Comparison of ENCODE assay signal across 8 cellular contexts in the genomic region with DNA sequence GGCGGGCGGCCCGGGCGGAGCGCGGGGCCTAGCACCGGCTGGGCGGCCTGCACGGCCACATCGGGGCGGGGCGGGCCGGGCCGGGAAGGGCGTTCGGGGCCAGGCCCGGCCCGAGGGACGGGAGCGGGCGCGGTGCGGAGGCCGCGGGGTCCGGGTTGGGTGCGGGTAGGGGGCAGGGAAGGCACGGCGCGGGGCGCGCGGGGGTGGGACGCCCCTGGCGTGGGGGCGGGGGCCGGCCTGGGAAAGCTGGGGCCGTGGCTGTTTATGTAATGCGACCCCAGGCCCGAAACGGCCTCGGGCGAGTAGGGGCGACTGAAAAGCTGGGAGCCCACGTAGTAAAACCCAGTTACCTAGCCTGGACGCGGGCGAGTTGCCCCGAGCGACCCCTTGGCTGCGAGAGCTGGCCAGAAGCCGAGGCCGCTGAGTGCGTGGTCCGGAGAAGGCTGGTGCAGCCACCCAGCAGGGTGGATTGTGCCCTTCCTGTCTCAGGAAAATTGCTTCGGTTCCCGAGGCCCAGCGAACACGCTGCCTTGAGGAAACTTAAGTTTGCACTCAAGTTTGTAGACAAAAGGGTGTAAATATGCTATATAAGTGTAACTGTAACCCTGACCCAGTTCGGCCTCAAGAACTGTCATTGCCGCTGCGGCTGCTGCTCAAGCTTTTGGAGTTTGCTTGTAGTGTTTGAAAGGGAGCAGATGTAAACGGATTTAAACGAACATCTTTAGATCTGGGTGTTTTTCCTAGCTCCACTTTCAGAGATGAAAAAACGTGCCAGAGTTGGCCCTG.
A peak's percentile ranks its signal among the peaks of the same experiment; 100 is the strongest.
DNase-seq lines count a peak whose midpoint lies in the region; ATAC-seq and TF ChIP-seq lines count a peak whose summit lies in the region.

No MANE protein-coding gene starts in this region.

- no peaks in the 10 kb centered on the region for H3K27me3 Mint-ChIP-seq in central memory CD8-positive, alpha-beta T cell

- no peaks in the 10 kb centered on the region for H3K9me3 Mint-ChIP-seq in central memory CD8-positive, alpha-beta T cell

- no peak for TF ChIP-seq CTCF in C4-2B (conservative IDR thresholded peaks at IDR 0.05)

- H3K36me3 Mint-ChIP-seq in central memory CD8-positive, alpha-beta T cell (ENCODE audit: insufficient read depth): peaks cover 4% of the 10 kb centered on the region

- no peaks in the 10 kb centered on the region for H3K27me3 ChIP-seq in layer of hippocampus (ENCODE audit: control insufficient read depth, insufficient read depth, low read length)

- H3K4me3 Mint-ChIP-seq in central memory CD8-positive, alpha-beta T cell: peak overlapping the region; percentile 75

- peak; percentile 2 for DNase-seq in GM19240 (ENCODE audit: insufficient read length, low spot score)
- peak in 4 of 5 experiments; percentile 9 to 22 (median 16) for DNase-seq in T-helper 2 cell
- peak; percentile 10 to 15 for DNase-seq in central memory CD8-positive, alpha-beta T cell (ENCODE audit: low spot score in 2 of 2)
- DNase-seq in stimulated activated CD4-positive, alpha-beta T cell treated with anti-CD3 and anti-CD28 coated beads, Interleukin-4, amount 100 ng/mL, for 1 hour: peak; percentile 16
- no peak for DNase-seq in MV-4-11 (lab: John Stamatoyannopoulos, UW)

- peaks cover 53% of the 10 kb centered on the region for H3K4me1 Mint-ChIP-seq in central memory CD8-positive, alpha-beta T cell

- ATAC-seq in HG03280 (IDR thresholded peaks at IDR 0.05; ENCODE audit: unreplicated experiment): peak; percentile 46
- ATAC-seq in central memory CD8-positive, alpha-beta T cell (replicated peaks; ENCODE audit: extremely low read depth, poor library complexity, severe bottlenecking): peak; percentile 34

- peak overlapping the region; percentile 35 for H3K27ac Mint-ChIP-seq in central memory CD8-positive, alpha-beta T cell (ENCODE audit: low read depth)

- H3K27ac ChIP-seq in C4-2B (peak overlapping the region; percentile 78), layer of hippocampus (ENCODE audit: low read depth, low read length) (peak overlapping the region; percentile 84)
